ENCODE assay signal across 14 cellular contexts in the genomic region with DNA sequence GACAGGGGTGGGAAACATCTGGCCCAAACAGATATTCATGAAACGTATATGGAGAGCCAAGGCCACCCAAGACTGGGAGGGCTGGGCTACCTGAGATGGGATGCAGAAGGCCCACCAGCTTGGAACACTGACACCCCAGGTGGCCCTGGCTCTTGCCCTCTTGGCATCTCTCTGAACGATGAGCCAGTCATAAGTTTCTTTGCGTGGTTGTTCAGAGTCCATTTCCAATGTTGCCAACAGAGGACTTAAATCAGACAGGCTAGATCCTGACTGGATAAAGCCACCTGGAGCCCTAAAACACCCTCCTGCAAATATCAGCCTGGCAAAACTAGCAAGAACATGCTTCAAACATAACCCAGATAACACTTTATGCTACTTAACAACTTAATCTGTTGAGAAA. TPM values are rescaled to one million over a fixed set of nuclear protein-coding genes. Genes with fewer than 3 reads are reported as not detected.
A peak's percentile ranks its signal among the peaks of the same experiment; 100 is the strongest.
DNase-seq lines count a peak whose midpoint lies in the region; ATAC-seq and TF ChIP-seq lines count a peak whose summit lies in the region.
"Had no signal": no experiment of that assay in that cellular context is flagged by ENCODE, and none has a peak within 500 bp of the region (broad histone marks: within the 10 kb centered on the region; RNA-seq: fewer than 3 reads in every experiment).

No MANE protein-coding gene starts in this region.

- POLR2A ChIA-PET in naive thymus-derived CD4-positive, alpha-beta T cell (lab: Charles Lee) = interaction anchor here (0.8 to 14.4 kb wide), 9 partner anchors 8 to 334 kb away, joined by 3 to 335 read pairs (median 31); no protein-coding TSS in a partner anchor
- POLR2A ChIA-PET in HEK293T (lab: Yijun Ruan, JAX) = no interaction called here

- peak overlapping the region; percentile 100 for H3K27ac Mint-ChIP-seq in activated naive CD4-positive, alpha-beta T cell treated with anti-CD3 and anti-CD28 coated beads for 36 hours
- H3K27ac Mint-ChIP-seq in dendritic cell treated with granulocyte-macrophage colony-stimulating factor and Interleukin-4, amounts not matched to agents 40 ng/mL and 50 ng/mL, for 4 days = peak overlapping the region; percentile 82
- H3K27ac Mint-ChIP-seq in naive thymus-derived CD4-positive, alpha-beta T cell = peak overlapping the region; percentile 79 to 99 (median 95)

- DNase-seq in activated naive CD4-positive, alpha-beta T cell treated with anti-CD3 and anti-CD28 coated beads for 36 hours = no peak
- DNase-seq in activated naive CD4-positive, alpha-beta T cell (lab: John Stamatoyannopoulos, UW) = no peak
- DNase-seq in naive thymus-derived CD4-positive, alpha-beta T cell = no peak
- DNase-seq in upper lobe of right lung (no peak), HEK293T (ENCODE audit: extremely low spot score) (no peak), DMS153 treated with DMSO at 0.1 percent for 48 hours (lab: John Stamatoyannopoulos, UW; ENCODE audit: unreplicated experiment) (no peak)
- no peak for DNase-seq in activated CD4-positive, CD25-positive, alpha-beta regulatory T cell (lab: John Stamatoyannopoulos, UW)
- DNase-seq: DMS79 treated with DMSO at 0.1 percent for 48 hours; foreskin fibroblast; H7; NCI-H2081; nephron progenitor cell; stimulated activated CD4-positive, alpha-beta T cell treated with anti-CD3 and anti-CD28 coated beads, Interleukin-12 subunit alpha, Interleukin-12 subunit beta, amount 100 ng/mL, for 4 hours had no signal

- H3K4me3 ChIP-seq in naive thymus-derived CD4-positive, alpha-beta T cell (ENCODE audit: low read length) = no peak overlapping the region
- no peak overlapping the region for H3K4me3 ChIP-seq in upper lobe of right lung

- no peak for TF ChIP-seq CTCF in upper lobe of right lung (IDR thresholded peaks at IDR 0.05)

- no peak for ATAC-seq in naive thymus-derived CD4-positive, alpha-beta T cell
- ATAC-seq in upper lobe of right lung = no peak

- H3K4me1 Mint-ChIP-seq in activated naive CD4-positive, alpha-beta T cell treated with anti-CD3 and anti-CD28 coated beads for 36 hours (ENCODE audit: low read depth) = peaks cover 86% of the 10 kb centered on the region
- peaks cover 75% of the 10 kb centered on the region for H3K4me1 Mint-ChIP-seq in dendritic cell treated with granulocyte-macrophage colony-stimulating factor and Interleukin-4, amounts not matched to agents 40 ng/mL and 50 ng/mL, for 4 days (ENCODE audit: low read depth)
- peaks cover 55 to 98% (median 88%) of the 10 kb centered on the region in 7 donors for H3K4me1 Mint-ChIP-seq in naive thymus-derived CD4-positive, alpha-beta T cell

- H3K4me3 Mint-ChIP-seq in activated naive CD4-positive, alpha-beta T cell treated with anti-CD3 and anti-CD28 coated beads for 36 hours = peak overlapping the region; percentile 35
- no peak overlapping the region for H3K4me3 Mint-ChIP-seq in dendritic cell treated with granulocyte-macrophage colony-stimulating factor and Interleukin-4, amounts not matched to agents 40 ng/mL and 50 ng/mL, for 4 days
- H3K4me3 Mint-ChIP-seq in naive thymus-derived CD4-positive, alpha-beta T cell = peak overlapping the region; percentile 75 to 88 (median 82)
- H3K4me3 Mint-ChIP-seq: nephron progenitor cell had no signal

- peak overlapping the region; percentile 76 for H3K27ac ChIP-seq in naive thymus-derived CD4-positive, alpha-beta T cell (ENCODE audit: low read depth, low read length)
- H3K27ac ChIP-seq in upper lobe of right lung = peak overlapping the region; percentile 58

- no peaks in the 10 kb centered on the region for H3K27me3 ChIP-seq in naive thymus-derived CD4-positive, alpha-beta T cell (ENCODE audit: control insufficient read depth in 2 of 2, insufficient read depth in 2 of 2, low read length in 2 of 2)
- H3K27me3 ChIP-seq in upper lobe of right lung = no peaks in the 10 kb centered on the region

- no peaks in the 10 kb centered on the region for H3K9me3 ChIP-seq in naive thymus-derived CD4-positive, alpha-beta T cell (ENCODE audit: control insufficient read depth in 2 of 3, low read length in 3 of 3)
- no peaks in the 10 kb centered on the region for H3K9me3 ChIP-seq in upper lobe of right lung

- intact Hi-C loops in activated naive CD4-positive, alpha-beta T cell treated with anti-CD3 and anti-CD28 coated beads for 36 hours (cut with micrococcal nuclease) = no loop called here
- intact Hi-C loops in dendritic cell treated with granulocyte-macrophage colony-stimulating factor and Interleukin-4, amounts not matched to agents 40 ng/mL and 50 ng/mL, for 4 days (cut with micrococcal nuclease) = no loop called here
- intact Hi-C loops in naive thymus-derived CD4-positive, alpha-beta T cell (cut with micrococcal nuclease) = loop anchor here (2.0 to 5.0 kb wide), 2 partner anchors 14 to 333 kb away; no protein-coding TSS in a partner anchor
- intact Hi-C loops in upper lobe of right lung (cut with DNase I) = no loop called here

- CTCF ChIA-PET in activated naive CD4-positive, alpha-beta T cell treated with anti-CD3 and anti-CD28 coated beads for 36 hours (lab: Charles Lee) = interaction anchor here (1.0 to 3.5 kb wide), 7 partner anchors 9 to 92 kb away, joined by 3 to 20 read pairs (median 4); no protein-coding TSS in a partner anchor
- CTCF ChIA-PET in naive thymus-derived CD4-positive, alpha-beta T cell (lab: Charles Lee) = interaction anchor here (0.6 to 7.9 kb wide), 9 partner anchors 8 to 92 kb away, joined by 3 to 75 read pairs (median 4); no protein-coding TSS in a partner anchor
- CTCF ChIA-PET in HEK293T (lab: Yijun Ruan, JAX) = interaction anchor here (0.7 kb wide), 1 partner anchor 14 kb away, joined by 3 read pairs; no protein-coding TSS in a partner anchor

- no peaks in the 10 kb centered on the region for H3K36me3 ChIP-seq in naive thymus-derived CD4-positive, alpha-beta T cell (ENCODE audit: control insufficient read depth in 2 of 3, insufficient read depth in 3 of 3, low read length in 3 of 3)
- no peaks in the 10 kb centered on the region for H3K36me3 ChIP-seq in upper lobe of right lung

- peaks cover 79 to 81% of the 10 kb centered on the region in 2 donors for H3K4me1 ChIP-seq in naive thymus-derived CD4-positive, alpha-beta T cell (ENCODE audit: control insufficient read depth in 2 of 2, insufficient read depth in 2 of 2, low read length in 2 of 2)
- H3K4me1 ChIP-seq in upper lobe of right lung = peaks cover 53% of the 10 kb centered on the region

- H3K27me3 Mint-ChIP-seq in activated naive CD4-positive, alpha-beta T cell treated with anti-CD3 and anti-CD28 coated beads for 36 hours (ENCODE audit: low read depth) = no peaks in the 10 kb centered on the region
- no peaks in the 10 kb centered on the region for H3K27me3 Mint-ChIP-seq in dendritic cell treated with granulocyte-macrophage colony-stimulating factor and Interleukin-4, amounts not matched to agents 40 ng/mL and 50 ng/mL, for 4 days
- no peaks in the 10 kb centered on the region for H3K27me3 Mint-ChIP-seq in naive thymus-derived CD4-positive, alpha-beta T cell

- no peaks in the 10 kb centered on the region for H3K9me3 Mint-ChIP-seq in activated naive CD4-positive, alpha-beta T cell treated with anti-CD3 and anti-CD28 coated beads for 36 hours
- no peaks in the 10 kb centered on the region for H3K9me3 Mint-ChIP-seq in dendritic cell treated with granulocyte-macrophage colony-stimulating factor and Interleukin-4, amounts not matched to agents 40 ng/mL and 50 ng/mL, for 4 days
- H3K9me3 Mint-ChIP-seq in naive thymus-derived CD4-positive, alpha-beta T cell = no peaks in the 10 kb centered on the region
- H3K9me3 Mint-ChIP-seq: nephron progenitor cell had no signal

- peaks cover 13% of the 10 kb centered on the region for H3K36me3 Mint-ChIP-seq in activated naive CD4-positive, alpha-beta T cell treated with anti-CD3 and anti-CD28 coated beads for 36 hours (ENCODE audit: low read depth)
- no peaks in the 10 kb centered on the region for H3K36me3 Mint-ChIP-seq in dendritic cell treated with granulocyte-macrophage colony-stimulating factor and Interleukin-4, amounts not matched to agents 40 ng/mL and 50 ng/mL, for 4 days (ENCODE audit: low read depth)
- H3K36me3 Mint-ChIP-seq in naive thymus-derived CD4-positive, alpha-beta T cell = peaks cover 0 to 36% (median 6%) of the 10 kb centered on the region in 5 donors

TF ChIP-seq in HEK293T, 16 proteins besides CTCF, POLR2A, EP300 and RAD21:
- no peak for TF ChIP-seq CTBP1 (IDR thresholded peaks at IDR 0.05; ENCODE audit: borderline replicate concordance)
- no peak for TF ChIP-seq L3MBTL2 (conservative IDR thresholded peaks at IDR 0.05)
- TF ChIP-seq, protein P1, sequence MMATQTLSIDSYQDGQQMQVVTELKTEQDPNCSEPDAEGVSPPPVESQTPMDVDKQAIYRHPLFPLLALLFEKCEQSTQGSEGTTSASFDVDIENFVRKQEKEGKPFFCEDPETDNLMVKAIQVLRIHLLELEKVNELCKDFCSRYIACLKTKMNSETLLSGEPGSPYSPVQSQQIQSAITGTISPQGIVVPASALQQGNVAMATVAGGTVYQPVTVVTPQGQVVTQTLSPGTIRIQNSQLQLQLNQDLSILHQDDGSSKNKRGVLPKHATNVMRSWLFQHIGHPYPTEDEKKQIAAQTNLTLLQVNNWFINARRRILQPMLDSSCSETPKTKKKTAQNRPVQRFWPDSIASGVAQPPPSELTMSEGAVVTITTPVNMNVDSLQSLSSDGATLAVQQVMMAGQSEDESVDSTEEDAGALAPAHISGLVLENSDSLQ (IDR thresholded peaks at IDR 0.05) = no peak
- TF ChIP-seq ARNT (IDR thresholded peaks at IDR 0.05) = no peak
- no peak for TF ChIP-seq BHLHE40 (IDR thresholded peaks at IDR 0.05; ENCODE audit: borderline replicate concordance)
- TF ChIP-seq HDGF (IDR thresholded peaks at IDR 0.05; ENCODE audit: borderline replicate concordance) = no peak
- no peak for TF ChIP-seq SP1 (IDR thresholded peaks at IDR 0.05)
- TF ChIP-seq FOXA1 (IDR thresholded peaks at IDR 0.05) = no peak
- no peak for TF ChIP-seq SUZ12 (IDR thresholded peaks at IDR 0.05)
- no peak for TF ChIP-seq TARDBP (IDR thresholded peaks at IDR 0.05)
- TF ChIP-seq FOXK2 (IDR thresholded peaks at IDR 0.05) = no peak
- no peak for TF ChIP-seq ZNF384 (IDR thresholded peaks at IDR 0.05)
- no peak for TF ChIP-seq ELF4 (IDR thresholded peaks at IDR 0.05)
- no peak for TF ChIP-seq NFRKB (IDR thresholded peaks at IDR 0.05)
- no peak for TF ChIP-seq FOXM1 (IDR thresholded peaks at IDR 0.05; ENCODE audit: borderline replicate concordance)
- TF ChIP-seq LEF1 (IDR thresholded peaks at IDR 0.05; ENCODE audit: borderline replicate concordance) = no peak
TF ChIP-seq in HEK293T: peak in this region for 0.

RNA-seq across cellular contexts. Expression of a gene that starts 42.6 kb away (rescaled TPM):
- total RNA-seq in activated naive CD4-positive, alpha-beta T cell treated with anti-CD3 and anti-CD28 coated beads for 36 hours = 10 to 100 TPM; 62.4 to 65.7 TPM
- 100 to 1,000 TPM in 1 of 5 experiments, 10 to 100 TPM in 4; 58.8 to 133 (median 73.6) TPM for total RNA-seq in naive thymus-derived CD4-positive, alpha-beta T cell
- polyA plus RNA-seq in naive thymus-derived CD4-positive, alpha-beta T cell = 10 to 100 TPM; 63.7 to 73.1 TPM
- total RNA-seq in upper lobe of right lung = 50.7 TPM

Comparison
In these comparisons a context has a peak if more than half of its experiments do, and no peak if none do; other contexts are left out.
1. intact Hi-C loops: an anchor here in naive thymus-derived CD4-positive, alpha-beta T cell (2.0 to 5.0 kb wide); none called in activated naive CD4-positive, alpha-beta T cell treated with anti-CD3 and anti-CD28 coated beads for 36 hours, dendritic cell treated with granulocyte-macrophage colony-stimulating factor and Interleukin-4, amounts not matched to agents 40 ng/mL and 50 ng/mL, for 4 days and upper lobe of right lung.